In the genomic region with DNA sequence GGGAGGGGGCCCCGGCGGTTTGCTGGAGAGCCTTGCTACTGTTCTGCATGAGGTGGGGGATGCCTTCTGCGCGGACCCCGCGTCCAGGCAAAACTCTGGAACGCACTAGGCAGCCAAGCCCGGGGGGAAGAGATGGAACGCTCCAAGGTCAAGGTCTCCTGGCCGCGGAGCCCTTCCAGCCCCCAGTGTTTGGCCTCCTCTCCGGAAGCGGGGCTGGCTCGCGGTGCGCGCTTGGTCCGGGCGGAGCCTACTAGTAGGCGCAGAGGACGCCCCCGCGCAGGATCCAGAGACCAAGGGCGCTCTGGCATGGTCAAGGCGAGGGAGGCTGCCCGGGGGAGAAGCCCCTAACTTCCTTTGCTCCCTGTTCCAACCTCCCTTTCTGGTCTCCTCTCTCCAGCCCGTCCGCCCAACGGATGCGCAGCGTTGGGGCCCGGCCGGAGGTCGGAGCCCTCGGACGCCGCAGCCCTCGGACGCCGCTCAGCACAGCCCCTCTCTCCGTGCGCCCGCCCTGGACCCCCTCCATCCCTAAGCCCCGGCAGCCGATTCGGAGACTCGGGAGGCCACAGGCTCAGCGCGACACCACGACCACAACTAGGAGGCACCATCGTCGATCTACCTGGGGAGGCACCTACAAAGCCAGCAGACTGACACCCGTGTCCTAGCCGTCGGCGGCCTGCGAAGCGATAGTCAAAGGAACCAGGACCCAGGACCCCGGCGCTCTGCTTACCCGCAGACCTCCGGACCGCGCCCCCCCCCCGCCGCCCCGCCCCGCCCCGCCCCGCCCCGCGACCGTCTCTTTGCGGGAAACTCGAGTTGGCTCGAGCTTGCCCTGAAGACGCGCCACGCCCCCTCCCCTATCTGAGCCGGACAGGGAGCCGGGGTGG, we compare ENCODE assay signal across 8 cellular contexts. TPM values are rescaled to one million over a fixed set of nuclear protein-coding genes. Genes with fewer than 3 reads are reported as not detected.
DNase-seq lines count a peak whose midpoint lies in the region; ATAC-seq and TF ChIP-seq lines count a peak whose summit lies in the region.

No MANE protein-coding gene starts in this region.

- POLR2A ChIA-PET in activated B cell treated with CpG ODN at 0.5 μM for 24 hours (lab: Charles Lee): no interaction called here

- DNase-seq in GM12865 (ENCODE audit: low read depth) (peak; percentile 19), activated B cell treated with CpG ODN at 0.5 μM for 24 hours (no peak), left cardiac atrium (no peak), gastrocnemius medialis (no peak), NCI-H187 (lab: John Stamatoyannopoulos, UW) (no peak), NCI-H2107 (lab: John Stamatoyannopoulos, UW) (no peak)

- H3K4me3 ChIP-seq in GM12865 (ENCODE audit: low read depth, low read length) (peak overlapping the region; percentile 64), gastrocnemius medialis (peak overlapping the region; percentile 26 to 52 (median 38))

- TF ChIP-seq POLR2A in gastrocnemius medialis (IDR thresholded peaks at IDR 0.05): no peak

- ATAC-seq in HG02623 (IDR thresholded peaks at IDR 0.05; ENCODE audit: unreplicated experiment) (peak; percentile 16), activated B cell treated with CpG ODN at 0.5 μM for 24 hours (ENCODE audit: low read depth) (no peak), left cardiac atrium (peak; percentile 51), gastrocnemius medialis (no peak), HG03342 (IDR thresholded peaks at IDR 0.05; ENCODE audit: unreplicated experiment) (no peak)

- no peak overlapping the region for H3K27ac Mint-ChIP-seq in activated B cell treated with CpG ODN at 0.5 μM for 24 hours

- H3K9me3 Mint-ChIP-seq in activated B cell treated with CpG ODN at 0.5 μM for 24 hours: peaks cover 5% of the 10 kb centered on the region

- in situ Hi-C loops in gastrocnemius medialis (cut with MboI; ENCODE audit: low sequenced_read_pairs in 4 of 4): no loop called here

- H3K9me3 ChIP-seq in gastrocnemius medialis: no peaks in the 10 kb centered on the region

- H3K4me3 Mint-ChIP-seq in activated B cell treated with CpG ODN at 0.5 μM for 24 hours: peak overlapping the region; percentile 82

- peaks cover 36% of the 10 kb centered on the region for H3K4me1 Mint-ChIP-seq in activated B cell treated with CpG ODN at 0.5 μM for 24 hours

- intact Hi-C loops in activated B cell treated with CpG ODN at 0.5 μM for 24 hours (cut with micrococcal nuclease) (loop anchor here (10.0 kb wide), 1 partner anchor 194 kb away; a partner anchor contains a TSS), left cardiac atrium (cut with DNase I) (loop anchor here in 1 of 2 donors (10.0 kb wide), 1 partner anchor 174 kb away; no protein-coding TSS in a partner anchor), gastrocnemius medialis (cut with DNase I; ENCODE audit: low total_unique reads) (no loop called here)

- peaks cover 0 to 20% of the 10 kb centered on the region in 2 donors for H3K4me1 ChIP-seq in gastrocnemius medialis

- no peak overlapping the region for H3K27ac ChIP-seq in gastrocnemius medialis

- CTCF ChIA-PET in activated B cell treated with CpG ODN at 0.5 μM for 24 hours (lab: Charles Lee): no interaction called here

- H3K36me3 ChIP-seq in gastrocnemius medialis: no peaks in the 10 kb centered on the region

- TF ChIP-seq CTCF in GM12865 (IDR thresholded peaks at IDR 0.05; ENCODE audit: insufficient read depth, low read depth, low read length, missing control alignments) (no peak), activated B cell treated with CpG ODN at 0.5 μM for 24 hours (IDR thresholded peaks at IDR 0.05) (no peak), gastrocnemius medialis (IDR thresholded peaks at IDR 0.05 in 4 of 5, conservative IDR thresholded peaks at IDR 0.05 in 1 of 5) (no peak)

- no peaks in the 10 kb centered on the region for H3K36me3 Mint-ChIP-seq in activated B cell treated with CpG ODN at 0.5 μM for 24 hours (ENCODE audit: low read depth)

- peaks cover 54 to 79% (median 59%) of the 10 kb centered on the region in 3 donors for H3K27me3 ChIP-seq in gastrocnemius medialis

- peaks cover 57% of the 10 kb centered on the region for H3K27me3 Mint-ChIP-seq in activated B cell treated with CpG ODN at 0.5 μM for 24 hours

RNA-seq across cellular contexts. Expression of a gene that starts 0.6 kb away (rescaled TPM):
- total RNA-seq in activated B cell treated with CpG ODN at 0.5 μM for 24 hours (not detected in 2 replicates), left cardiac atrium (1 to 10 TPM; 2.4 to 2.6 TPM), gastrocnemius medialis (not detected)

Comparison
In these comparisons a context has a peak if more than half of its experiments do, and no peak if none do; other contexts are left out.
1. ATAC-seq: peak in HG02623 (single experiment) and left cardiac atrium (2 of 2); none in activated B cell treated with CpG ODN at 0.5 μM for 24 hours (single experiment), gastrocnemius medialis (0 of 2) and HG03342 (single experiment).